ENCODE assay signal across 1 cellular context in the genomic region with DNA sequence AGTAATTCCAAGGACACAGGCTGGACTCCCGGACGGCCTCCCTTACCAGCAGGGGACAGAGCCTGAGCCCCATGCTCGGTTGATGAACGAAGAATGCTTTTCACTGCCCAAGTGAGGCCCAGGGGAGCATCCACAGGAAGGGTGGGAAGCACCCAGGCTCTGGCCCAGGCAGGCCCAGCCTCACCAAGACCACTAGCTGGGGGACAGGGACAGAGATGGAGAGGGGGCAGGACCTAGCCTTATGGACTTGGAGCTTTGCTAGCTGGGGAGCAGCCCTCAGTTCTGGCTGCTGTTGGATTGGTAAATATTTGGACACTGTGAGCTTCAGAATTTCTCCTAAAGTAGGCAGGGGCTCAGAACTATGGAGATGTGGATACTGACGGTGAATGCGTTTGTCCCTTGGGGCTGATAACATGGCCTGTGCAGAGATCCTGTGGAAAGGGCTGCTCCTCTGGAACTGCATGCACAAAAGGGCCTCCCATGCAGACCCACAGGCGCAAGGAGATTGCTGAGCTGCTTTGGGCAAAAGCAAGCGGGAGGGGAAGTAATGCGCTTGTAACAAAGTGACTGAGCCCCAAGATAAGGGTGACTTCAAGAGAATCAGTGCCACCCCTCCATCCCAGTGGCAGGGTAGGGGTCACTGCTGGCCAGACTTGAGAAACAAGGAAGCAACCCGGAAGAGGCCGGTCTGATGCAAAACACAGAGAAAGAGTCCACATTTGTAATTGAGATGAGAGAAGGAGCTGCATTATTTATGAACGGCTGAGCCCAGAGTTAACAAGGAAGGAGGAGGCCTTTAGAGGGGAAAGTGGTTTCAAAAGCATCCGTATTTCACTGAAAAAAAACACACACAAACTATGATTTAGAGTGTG.
TF ChIP-seq lines count a peak whose summit lies in the region.

No MANE protein-coding gene starts in this region.

TF ChIP-seq in GM12878, 131 proteins besides CTCF, POLR2A, EP300 and RAD21:
- TF ChIP-seq, protein P1, sequence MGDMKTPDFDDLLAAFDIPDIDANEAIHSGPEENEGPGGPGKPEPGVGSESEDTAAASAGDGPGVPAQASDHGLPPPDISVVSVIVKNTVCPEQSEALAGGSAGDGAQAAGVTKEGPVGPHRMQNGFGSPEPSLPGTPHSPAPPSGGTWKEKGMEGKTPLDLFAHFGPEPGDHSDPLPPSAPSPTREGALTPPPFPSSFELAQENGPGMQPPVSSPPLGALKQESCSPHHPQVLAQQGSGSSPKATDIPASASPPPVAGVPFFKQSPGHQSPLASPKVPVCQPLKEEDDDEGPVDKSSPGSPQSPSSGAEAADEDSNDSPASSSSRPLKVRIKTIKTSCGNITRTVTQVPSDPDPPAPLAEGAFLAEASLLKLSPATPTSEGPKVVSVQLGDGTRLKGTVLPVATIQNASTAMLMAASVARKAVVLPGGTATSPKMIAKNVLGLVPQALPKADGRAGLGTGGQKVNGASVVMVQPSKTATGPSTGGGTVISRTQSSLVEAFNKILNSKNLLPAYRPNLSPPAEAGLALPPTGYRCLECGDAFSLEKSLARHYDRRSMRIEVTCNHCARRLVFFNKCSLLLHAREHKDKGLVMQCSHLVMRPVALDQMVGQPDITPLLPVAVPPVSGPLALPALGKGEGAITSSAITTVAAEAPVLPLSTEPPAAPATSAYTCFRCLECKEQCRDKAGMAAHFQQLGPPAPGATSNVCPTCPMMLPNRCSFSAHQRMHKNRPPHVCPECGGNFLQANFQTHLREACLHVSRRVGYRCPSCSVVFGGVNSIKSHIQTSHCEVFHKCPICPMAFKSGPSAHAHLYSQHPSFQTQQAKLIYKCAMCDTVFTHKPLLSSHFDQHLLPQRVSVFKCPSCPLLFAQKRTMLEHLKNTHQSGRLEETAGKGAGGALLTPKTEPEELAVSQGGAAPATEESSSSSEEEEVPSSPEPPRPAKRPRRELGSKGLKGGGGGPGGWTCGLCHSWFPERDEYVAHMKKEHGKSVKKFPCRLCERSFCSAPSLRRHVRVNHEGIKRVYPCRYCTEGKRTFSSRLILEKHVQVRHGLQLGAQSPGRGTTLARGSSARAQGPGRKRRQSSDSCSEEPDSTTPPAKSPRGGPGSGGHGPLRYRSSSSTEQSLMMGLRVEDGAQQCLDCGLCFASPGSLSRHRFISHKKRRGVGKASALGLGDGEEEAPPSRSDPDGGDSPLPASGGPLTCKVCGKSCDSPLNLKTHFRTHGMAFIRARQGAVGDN (IDR thresholded peaks at IDR 0.05) = no peak
- TF ChIP-seq SIN3A (IDR thresholded peaks at IDR 0.05; ENCODE audit: low read depth, low read length) (no peak), BRCA1 (IDR thresholded peaks at IDR 0.05; ENCODE audit: low read depth, low read length) (no peak), IKZF2 (IDR thresholded peaks at IDR 0.05) (no peak), MEF2A (IDR thresholded peaks at IDR 0.05; ENCODE audit: insufficient read depth, low read depth, low read length) (no peak), KAT2A (conservative IDR thresholded peaks at IDR 0.05; ENCODE audit: control insufficient read depth, low read depth, low read length) (no peak), SUPT20H (IDR thresholded peaks at IDR 0.05; ENCODE audit: borderline replicate concordance, control insufficient read depth, low read depth, low read length) (no peak), FOXM1 (IDR thresholded peaks at IDR 0.05; ENCODE audit: low read depth, low read length) (no peak), SMC3 (IDR thresholded peaks at IDR 0.05; ENCODE audit: borderline replicate concordance, low read length) (no peak), MTA2 (IDR thresholded peaks at IDR 0.05; ENCODE audit: low read depth) (no peak), KDM1A (IDR thresholded peaks at IDR 0.05; ENCODE audit: borderline replicate concordance) (no peak)
- TF ChIP-seq, protein P2, sequence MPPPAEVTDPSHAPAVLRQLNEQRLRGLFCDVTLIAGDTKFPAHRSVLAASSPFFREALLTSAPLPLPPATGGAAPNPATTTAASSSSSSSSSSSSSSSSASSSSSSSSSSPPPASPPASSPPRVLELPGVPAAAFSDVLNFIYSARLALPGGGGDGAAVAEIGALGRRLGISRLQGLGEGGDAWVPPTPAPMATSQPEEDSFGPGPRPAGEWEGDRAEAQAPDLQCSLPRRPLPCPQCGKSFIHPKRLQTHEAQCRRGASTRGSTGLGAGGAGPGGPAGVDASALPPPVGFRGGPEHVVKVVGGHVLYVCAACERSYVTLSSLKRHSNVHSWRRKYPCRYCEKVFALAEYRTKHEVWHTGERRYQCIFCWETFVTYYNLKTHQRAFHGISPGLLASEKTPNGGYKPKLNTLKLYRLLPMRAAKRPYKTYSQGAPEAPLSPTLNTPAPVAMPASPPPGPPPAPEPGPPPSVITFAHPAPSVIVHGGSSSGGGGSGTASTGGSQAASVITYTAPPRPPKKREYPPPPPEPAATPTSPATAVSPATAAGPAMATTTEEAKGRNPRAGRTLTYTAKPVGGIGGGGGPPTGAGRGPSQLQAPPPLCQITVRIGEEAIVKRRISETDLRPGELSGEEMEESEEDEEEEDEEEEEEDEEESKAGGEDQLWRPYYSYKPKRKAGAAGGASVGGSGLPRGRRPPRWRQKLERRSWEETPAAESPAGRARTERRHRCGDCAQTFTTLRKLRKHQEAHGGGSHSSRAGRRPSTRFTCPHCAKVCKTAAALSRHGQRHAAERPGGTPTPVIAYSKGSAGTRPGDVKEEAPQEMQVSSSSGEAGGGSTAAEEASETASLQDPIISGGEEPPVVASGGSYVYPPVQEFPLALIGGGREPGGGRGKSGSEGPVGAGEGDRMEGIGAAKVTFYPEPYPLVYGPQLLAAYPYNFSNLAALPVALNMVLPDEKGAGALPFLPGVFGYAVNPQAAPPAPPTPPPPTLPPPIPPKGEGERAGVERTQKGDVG (CRISPR knock-in tag; IDR thresholded peaks at IDR 0.05) = no peak
- TF ChIP-seq, protein P3, sequence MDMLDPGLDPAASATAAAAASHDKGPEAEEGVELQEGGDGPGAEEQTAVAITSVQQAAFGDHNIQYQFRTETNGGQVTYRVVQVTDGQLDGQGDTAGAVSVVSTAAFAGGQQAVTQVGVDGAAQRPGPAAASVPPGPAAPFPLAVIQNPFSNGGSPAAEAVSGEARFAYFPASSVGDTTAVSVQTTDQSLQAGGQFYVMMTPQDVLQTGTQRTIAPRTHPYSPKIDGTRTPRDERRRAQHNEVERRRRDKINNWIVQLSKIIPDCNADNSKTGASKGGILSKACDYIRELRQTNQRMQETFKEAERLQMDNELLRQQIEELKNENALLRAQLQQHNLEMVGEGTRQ (IDR thresholded peaks at IDR 0.05; ENCODE audit: borderline replicate concordance, low read depth, low read length) = no peak
